9 cellular contexts compared by ENCODE assay signal in the genomic region with DNA sequence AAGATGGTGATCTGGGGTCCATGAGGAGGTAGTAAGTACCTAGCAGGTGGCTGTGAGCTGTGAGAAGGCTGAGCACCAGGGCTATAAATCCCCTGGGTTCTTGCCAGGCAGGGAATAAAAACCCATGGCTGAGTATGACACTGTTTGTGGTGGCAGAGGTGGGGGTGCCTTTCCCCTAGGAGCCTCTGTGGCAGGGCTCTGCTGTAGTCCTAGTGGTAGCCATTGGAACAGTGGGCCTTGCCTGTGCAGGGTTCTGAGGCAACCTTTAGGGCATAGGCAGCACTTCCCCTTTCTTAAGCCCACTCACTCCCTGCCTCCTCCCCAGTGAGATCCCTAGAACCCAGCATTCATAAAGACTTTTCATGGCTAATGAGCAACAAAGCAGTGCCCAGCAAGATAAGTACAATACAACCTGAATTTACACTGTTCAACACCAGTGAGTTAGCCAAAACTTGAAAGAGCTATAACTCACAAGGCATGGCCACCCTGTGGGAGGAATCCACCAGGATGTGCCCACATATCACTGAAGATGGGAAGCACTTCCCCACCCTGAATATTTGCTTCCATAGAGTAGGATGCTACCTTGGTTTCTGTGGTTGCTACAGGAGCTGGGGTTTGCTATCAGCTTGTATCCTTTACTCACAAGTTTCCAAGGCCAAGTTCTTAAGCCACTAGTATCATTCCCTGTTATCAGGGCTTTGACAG.
DNase-seq lines count a peak whose midpoint lies in the region; ATAC-seq and TF ChIP-seq lines count a peak whose summit lies in the region.
"Had no signal": no experiment of that assay in that cellular context is flagged by ENCODE, and none has a peak within 500 bp of the region (broad histone marks: within the 10 kb centered on the region; RNA-seq: fewer than 3 reads in every experiment).

No MANE protein-coding gene starts in this region.

- CTCF ChIA-PET in BJ (lab: Yijun Ruan, JAX), result interaction anchor here (1.1 kb wide), 1 partner anchor 10 kb away, joined by 4 read pairs; no protein-coding TSS in a partner anchor
- CTCF ChIA-PET in CD4-positive, alpha-beta memory T cell (lab: Charles Lee; ENCODE audit: partially characterized antibody), result interaction anchor here (0.7 kb wide), 1 partner anchor 10 kb away, joined by 3 read pairs; no protein-coding TSS in a partner anchor

- POLR2A ChIA-PET in BJ (lab: Charles Lee), result no interaction called here
- POLR2A ChIA-PET in CD4-positive, alpha-beta memory T cell (lab: Charles Lee; ENCODE audit: partially characterized antibody), result no interaction called here

- H3K27ac Mint-ChIP-seq in brain, result peak overlapping the region in 3 of 5 experiments; percentile 89 to 95 (median 95)
- H3K27ac Mint-ChIP-seq in CD4-positive, alpha-beta memory T cell, result no peak overlapping the region

- H3K27me3 ChIP-seq in BJ (ENCODE audit: control insufficient read depth, insufficient read depth, low read length), result no peaks in the 10 kb centered on the region
- H3K27me3 ChIP-seq in CD4-positive, alpha-beta memory T cell (ENCODE audit: insufficient read depth, low read length), result no peaks in the 10 kb centered on the region

- no peak overlapping the region for H3K27ac ChIP-seq in CD4-positive, alpha-beta memory T cell (ENCODE audit: low read depth, low read length)

- no peak overlapping the region for H3K4me3 ChIP-seq in BJ (ENCODE audit: low read depth, low read length)
- H3K4me3 ChIP-seq in CD4-positive, alpha-beta memory T cell (ENCODE audit: low read length in 2 of 2), result no peak overlapping the region

- TF ChIP-seq CTCF in BJ (IDR thresholded peaks at IDR 0.05; ENCODE audit: insufficient read depth, low read depth, low read length) (0 out of 2 replicates have a peak, but pooled peaks have one; percentile 1), brain (conservative IDR thresholded peaks at IDR 0.05) (no peak)

- peak overlapping the region in 1 of 5 experiments; percentile 22 for H3K4me3 Mint-ChIP-seq in brain
- no peak overlapping the region for H3K4me3 Mint-ChIP-seq in CD4-positive, alpha-beta memory T cell

- no peaks in the 10 kb centered on the region for H3K36me3 ChIP-seq in BJ (ENCODE audit: control insufficient read depth, insufficient read depth, low read length)
- H3K36me3 ChIP-seq in CD4-positive, alpha-beta memory T cell (ENCODE audit: insufficient read depth, low read length), result no peaks in the 10 kb centered on the region

- peaks cover 0 to 3% (median 0%) of the 10 kb centered on the region in 5 experiments for H3K9me3 Mint-ChIP-seq in brain
- H3K9me3 Mint-ChIP-seq in CD4-positive, alpha-beta memory T cell, result peaks cover 0 to 2% (median 0%) of the 10 kb centered on the region in 8 donors

- H3K4me1 ChIP-seq in CD4-positive, alpha-beta memory T cell (ENCODE audit: insufficient read depth, low read length), result no peaks in the 10 kb centered on the region

- no peaks in the 10 kb centered on the region for H3K27me3 Mint-ChIP-seq in brain
- H3K27me3 Mint-ChIP-seq in CD4-positive, alpha-beta memory T cell, result peaks cover 3 to 7% of the 10 kb centered on the region in 2 donors

- ATAC-seq in GM19463 (IDR thresholded peaks at IDR 0.05; ENCODE audit: unreplicated experiment), result peak; percentile 35
- peak; percentile 39 for ATAC-seq in HG03457 (IDR thresholded peaks at IDR 0.05; ENCODE audit: unreplicated experiment)

- no peaks in the 10 kb centered on the region for H3K9me3 ChIP-seq in CD4-positive, alpha-beta memory T cell (ENCODE audit: control insufficient read depth in 1 of 2, low read length in 2 of 2)

- intact Hi-C loops in CD4-positive, alpha-beta memory T cell (cut with micrococcal nuclease), result no loop called here

- H3K4me1 Mint-ChIP-seq in brain, result peaks cover 62% of the 10 kb centered on the region
- H3K4me1 Mint-ChIP-seq in CD4-positive, alpha-beta memory T cell, result peaks cover 0 to 2% (median under 1%) of the 10 kb centered on the region in 4 donors

- H3K36me3 Mint-ChIP-seq in brain, result no peaks in the 10 kb centered on the region
- no peaks in the 10 kb centered on the region for H3K36me3 Mint-ChIP-seq in CD4-positive, alpha-beta memory T cell

- DNase-seq in BJ (ENCODE audit: low read depth), result no peak
- no peak for DNase-seq in pons (ENCODE audit: low spot score)
- DNase-seq in putamen (ENCODE audit: low spot score), result no peak
- DNase-seq in CD4-positive, alpha-beta memory T cell, result no peak
- no peak for DNase-seq in NCI-H1930 (lab: John Stamatoyannopoulos, UW)
- DNase-seq: NCI-H1694 treated with DMSO at 0.1 percent for 48 hours had no signal

Comparison
In these comparisons a context has a peak if more than half of its experiments do, and no peak if none do; other contexts are left out.
1. H3K27ac Mint-ChIP-seq: peak in brain (3 of 5); none in CD4-positive, alpha-beta memory T cell (0 of 7).